1 cellular context compared by ENCODE assay signal in the genomic region with DNA sequence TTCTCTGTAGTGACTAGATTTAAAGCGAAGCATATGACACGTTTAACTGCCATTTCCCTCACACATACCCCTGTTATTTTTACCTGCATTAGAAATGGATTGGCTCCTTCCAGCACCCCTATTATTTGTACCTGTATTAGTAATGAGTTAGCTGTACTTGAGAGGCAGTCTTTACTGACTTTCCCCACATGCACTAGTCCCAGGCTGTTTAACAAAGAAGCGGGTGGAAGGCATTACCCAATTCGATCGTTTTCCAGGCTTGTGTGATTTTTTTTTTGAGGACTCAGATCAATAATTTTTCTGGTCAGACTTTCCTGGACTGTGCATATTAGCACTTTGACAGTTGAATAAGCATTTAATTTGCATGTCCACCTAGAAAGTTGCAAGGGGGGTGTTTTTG.
TF ChIP-seq lines count a peak whose summit lies in the region.

No MANE protein-coding gene starts in this region.

TF ChIP-seq in GM23338, 12 proteins besides CTCF, POLR2A, EP300 and RAD21 (continued from another document):
- TF ChIP-seq, protein P1, sequence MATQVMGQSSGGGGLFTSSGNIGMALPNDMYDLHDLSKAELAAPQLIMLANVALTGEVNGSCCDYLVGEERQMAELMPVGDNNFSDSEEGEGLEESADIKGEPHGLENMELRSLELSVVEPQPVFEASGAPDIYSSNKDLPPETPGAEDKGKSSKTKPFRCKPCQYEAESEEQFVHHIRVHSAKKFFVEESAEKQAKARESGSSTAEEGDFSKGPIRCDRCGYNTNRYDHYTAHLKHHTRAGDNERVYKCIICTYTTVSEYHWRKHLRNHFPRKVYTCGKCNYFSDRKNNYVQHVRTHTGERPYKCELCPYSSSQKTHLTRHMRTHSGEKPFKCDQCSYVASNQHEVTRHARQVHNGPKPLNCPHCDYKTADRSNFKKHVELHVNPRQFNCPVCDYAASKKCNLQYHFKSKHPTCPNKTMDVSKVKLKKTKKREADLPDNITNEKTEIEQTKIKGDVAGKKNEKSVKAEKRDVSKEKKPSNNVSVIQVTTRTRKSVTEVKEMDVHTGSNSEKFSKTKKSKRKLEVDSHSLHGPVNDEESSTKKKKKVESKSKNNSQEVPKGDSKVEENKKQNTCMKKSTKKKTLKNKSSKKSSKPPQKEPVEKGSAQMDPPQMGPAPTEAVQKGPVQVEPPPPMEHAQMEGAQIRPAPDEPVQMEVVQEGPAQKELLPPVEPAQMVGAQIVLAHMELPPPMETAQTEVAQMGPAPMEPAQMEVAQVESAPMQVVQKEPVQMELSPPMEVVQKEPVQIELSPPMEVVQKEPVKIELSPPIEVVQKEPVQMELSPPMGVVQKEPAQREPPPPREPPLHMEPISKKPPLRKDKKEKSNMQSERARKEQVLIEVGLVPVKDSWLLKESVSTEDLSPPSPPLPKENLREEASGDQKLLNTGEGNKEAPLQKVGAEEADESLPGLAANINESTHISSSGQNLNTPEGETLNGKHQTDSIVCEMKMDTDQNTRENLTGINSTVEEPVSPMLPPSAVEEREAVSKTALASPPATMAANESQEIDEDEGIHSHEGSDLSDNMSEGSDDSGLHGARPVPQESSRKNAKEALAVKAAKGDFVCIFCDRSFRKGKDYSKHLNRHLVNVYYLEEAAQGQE (IDR thresholded peaks at IDR 0.05; ENCODE audit: unreplicated experiment), result no peak
- TF ChIP-seq, protein P2, sequence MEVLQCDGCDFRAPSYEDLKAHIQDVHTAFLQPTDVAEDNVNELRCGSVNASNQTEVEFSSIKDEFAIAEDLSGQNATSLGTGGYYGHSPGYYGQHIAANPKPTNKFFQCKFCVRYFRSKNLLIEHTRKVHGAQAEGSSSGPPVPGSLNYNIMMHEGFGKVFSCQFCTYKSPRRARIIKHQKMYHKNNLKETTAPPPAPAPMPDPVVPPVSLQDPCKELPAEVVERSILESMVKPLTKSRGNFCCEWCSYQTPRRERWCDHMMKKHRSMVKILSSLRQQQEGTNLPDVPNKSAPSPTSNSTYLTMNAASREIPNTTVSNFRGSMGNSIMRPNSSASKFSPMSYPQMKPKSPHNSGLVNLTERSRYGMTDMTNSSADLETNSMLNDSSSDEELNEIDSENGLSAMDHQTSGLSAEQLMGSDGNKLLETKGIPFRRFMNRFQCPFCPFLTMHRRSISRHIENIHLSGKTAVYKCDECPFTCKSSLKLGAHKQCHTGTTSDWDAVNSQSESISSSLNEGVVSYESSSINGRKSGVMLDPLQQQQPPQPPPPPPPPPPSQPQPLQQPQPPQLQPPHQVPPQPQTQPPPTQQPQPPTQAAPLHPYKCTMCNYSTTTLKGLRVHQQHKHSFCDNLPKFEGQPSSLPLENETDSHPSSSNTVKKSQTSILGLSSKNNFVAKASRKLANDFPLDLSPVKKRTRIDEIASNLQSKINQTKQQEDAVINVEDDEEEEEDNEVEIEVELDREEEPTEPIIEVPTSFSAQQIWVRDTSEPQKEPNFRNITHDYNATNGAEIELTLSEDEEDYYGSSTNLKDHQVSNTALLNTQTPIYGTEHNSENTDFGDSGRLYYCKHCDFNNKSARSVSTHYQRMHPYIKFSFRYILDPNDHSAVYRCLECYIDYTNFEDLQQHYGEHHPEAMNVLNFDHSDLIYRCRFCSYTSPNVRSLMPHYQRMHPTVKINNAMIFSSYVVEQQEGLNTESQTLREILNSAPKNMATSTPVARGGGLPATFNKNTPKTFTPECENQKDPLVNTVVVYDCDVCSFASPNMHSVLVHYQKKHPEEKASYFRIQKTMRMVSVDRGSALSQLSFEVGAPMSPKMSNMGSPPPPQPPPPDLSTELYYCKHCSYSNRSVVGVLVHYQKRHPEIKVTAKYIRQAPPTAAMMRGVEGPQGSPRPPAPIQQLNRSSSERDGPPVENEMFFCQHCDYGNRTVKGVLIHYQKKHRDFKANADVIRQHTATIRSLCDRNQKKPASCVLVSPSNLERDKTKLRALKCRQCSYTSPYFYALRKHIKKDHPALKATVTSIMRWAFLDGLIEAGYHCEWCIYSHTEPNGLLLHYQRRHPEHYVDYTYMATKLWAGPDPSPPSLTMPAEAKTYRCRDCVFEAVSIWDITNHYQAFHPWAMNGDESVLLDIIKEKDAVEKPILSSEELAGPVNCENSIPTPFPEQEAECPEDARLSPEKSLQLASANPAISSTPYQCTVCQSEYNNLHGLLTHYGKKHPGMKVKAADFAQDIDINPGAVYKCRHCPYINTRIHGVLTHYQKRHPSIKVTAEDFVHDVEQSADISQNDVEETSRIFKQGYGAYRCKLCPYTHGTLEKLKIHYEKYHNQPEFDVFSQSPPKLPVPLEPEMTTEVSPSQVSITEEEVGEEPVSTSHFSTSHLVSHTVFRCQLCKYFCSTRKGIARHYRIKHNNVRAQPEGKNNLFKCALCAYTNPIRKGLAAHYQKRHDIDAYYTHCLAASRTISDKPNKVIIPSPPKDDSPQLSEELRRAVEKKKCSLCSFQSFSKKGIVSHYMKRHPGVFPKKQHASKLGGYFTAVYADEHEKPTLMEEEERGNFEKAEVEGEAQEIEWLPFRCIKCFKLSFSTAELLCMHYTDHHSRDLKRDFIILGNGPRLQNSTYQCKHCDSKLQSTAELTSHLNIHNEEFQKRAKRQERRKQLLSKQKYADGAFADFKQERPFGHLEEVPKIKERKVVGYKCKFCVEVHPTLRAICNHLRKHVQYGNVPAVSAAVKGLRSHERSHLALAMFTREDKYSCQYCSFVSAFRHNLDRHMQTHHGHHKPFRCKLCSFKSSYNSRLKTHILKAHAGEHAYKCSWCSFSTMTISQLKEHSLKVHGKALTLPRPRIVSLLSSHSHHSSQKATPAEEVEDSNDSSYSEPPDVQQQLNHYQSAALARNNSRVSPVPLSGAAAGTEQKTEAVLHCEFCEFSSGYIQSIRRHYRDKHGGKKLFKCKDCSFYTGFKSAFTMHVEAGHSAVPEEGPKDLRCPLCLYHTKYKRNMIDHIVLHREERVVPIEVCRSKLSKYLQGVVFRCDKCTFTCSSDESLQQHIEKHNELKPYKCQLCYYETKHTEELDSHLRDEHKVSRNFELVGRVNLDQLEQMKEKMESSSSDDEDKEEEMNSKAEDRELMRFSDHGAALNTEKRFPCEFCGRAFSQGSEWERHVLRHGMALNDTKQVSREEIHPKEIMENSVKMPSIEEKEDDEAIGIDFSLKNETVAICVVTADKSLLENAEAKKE (CRISPR knock-in tag; IDR thresholded peaks at IDR 0.05), result no peak
- no peak for TF ChIP-seq JUNB (IDR thresholded peaks at IDR 0.05; ENCODE audit: unreplicated experiment)
- TF ChIP-seq ZNF114 (CRISPR knock-in tag; IDR thresholded peaks at IDR 0.05), result no peak
- no peak for TF ChIP-seq POLR2AphosphoS5 (IDR thresholded peaks at IDR 0.05; ENCODE audit: low read depth)
- TF ChIP-seq NANOG (IDR thresholded peaks at IDR 0.05; ENCODE audit: borderline replicate concordance), result no peak
- no peak for TF ChIP-seq ZNF331 (CRISPR knock-in tag; IDR thresholded peaks at IDR 0.05; ENCODE audit: low read depth)
- no peak for TF ChIP-seq EZH2 (IDR thresholded peaks at IDR 0.05; ENCODE audit: low read depth, unreplicated experiment)
